Comparison of ENCODE assay signal across 6 cellular contexts in the genomic region with DNA sequence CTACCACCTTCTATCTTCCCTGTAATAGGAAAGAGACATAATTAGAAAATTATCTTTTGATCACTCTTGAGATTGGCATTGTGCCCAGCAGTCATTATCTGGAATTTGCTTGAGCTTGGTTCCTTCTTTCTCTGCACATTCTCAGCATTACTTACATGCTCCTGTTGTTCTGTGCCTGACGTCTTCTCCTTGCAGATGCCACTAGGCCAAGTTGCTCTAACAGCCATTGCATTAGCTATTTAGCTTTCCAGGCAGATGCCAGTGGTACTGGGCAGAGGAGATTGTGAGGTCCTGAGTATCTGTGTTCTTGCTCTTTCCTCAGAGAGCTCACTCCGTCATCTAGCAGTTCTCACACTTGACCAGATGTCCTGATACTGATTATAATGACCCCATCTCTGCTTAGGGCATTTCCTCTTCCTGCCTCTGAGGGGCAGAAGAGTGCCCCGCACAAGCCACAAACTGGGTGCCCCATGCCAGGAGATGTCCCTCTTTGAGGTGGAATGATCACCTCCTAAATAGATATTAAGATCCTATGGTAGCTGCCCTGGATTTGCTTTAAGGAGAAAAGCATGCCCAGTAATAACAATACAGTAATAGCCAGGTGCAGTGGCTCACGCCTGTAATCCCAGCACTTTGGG. TPM values are rescaled to one million over a fixed set of nuclear protein-coding genes. Genes with fewer than 3 reads are reported as not detected.
A peak's percentile ranks its signal among the peaks of the same experiment; 100 is the strongest.
DNase-seq lines count a peak whose midpoint lies in the region; ATAC-seq and TF ChIP-seq lines count a peak whose summit lies in the region.

No MANE protein-coding gene starts in this region.

- H3K4me1 Mint-ChIP-seq in activated T-cell treated with anti-CD3 and anti-CD28 coated beads, Interleukin-2, amount 50 U/mL, for 4 hours (ENCODE audit: low read depth) = peaks cover 54% of the 10 kb centered on the region

- no peaks in the 10 kb centered on the region for H3K27me3 ChIP-seq in spleen (replicated peaks in 1 of 7)

- H3K36me3 Mint-ChIP-seq in activated T-cell treated with anti-CD3 and anti-CD28 coated beads, Interleukin-2, amount 50 U/mL, for 4 hours (ENCODE audit: insufficient read depth) = peaks cover 41% of the 10 kb centered on the region

- TF ChIP-seq CTCF in spleen (IDR thresholded peaks at IDR 0.05 in 8 of 11, conservative IDR thresholded peaks at IDR 0.05 in 3 of 11) = peak in 5 of 11 experiments; percentile 31 to 48 (median 42)

- H3K9me3 Mint-ChIP-seq in activated T-cell treated with anti-CD3 and anti-CD28 coated beads, Interleukin-2, amount 50 U/mL, for 4 hours = no peaks in the 10 kb centered on the region

- no peak for DNase-seq in activated T-cell treated with anti-CD3 and anti-CD28 coated beads, Interleukin-2, amount 50 U/mL, for 4 hours
- DNase-seq in activated T-cell treated with anti-CD3 and anti-CD28 coated beads, Interleukin-2, amount 50 U/mL, for 1 hour = no peak
- DNase-seq in spleen = no peak

- intact Hi-C loops in spleen (cut with DNase I; ENCODE audit: low total_unique reads) = no loop called here

- H3K9me3 ChIP-seq in spleen = no peaks in the 10 kb centered on the region

- 47 to 75% (median 57%) methylated on average over 4 of the region's 4 CpGs for WGBS in spleen, 5 donors

- H3K4me3 Mint-ChIP-seq in activated T-cell treated with anti-CD3 and anti-CD28 coated beads, Interleukin-2, amount 50 U/mL, for 4 hours = peak overlapping the region; percentile 35

- TF ChIP-seq POLR2A in spleen (IDR thresholded peaks at IDR 0.05) = no peak

- ATAC-seq in activated T-cell treated with anti-CD3 and anti-CD28 coated beads, Interleukin-2, amount 50 U/mL, for 4 hours = no peak
- no peak for ATAC-seq in GM21526 (IDR thresholded peaks at IDR 0.05; ENCODE audit: low FRiP score, unreplicated experiment)
- no peak for ATAC-seq in HG02885 (IDR thresholded peaks at IDR 0.05; ENCODE audit: poor library complexity, unreplicated experiment)

- H3K27me3 Mint-ChIP-seq in activated T-cell treated with anti-CD3 and anti-CD28 coated beads, Interleukin-2, amount 50 U/mL, for 4 hours (ENCODE audit: low read depth) = no peaks in the 10 kb centered on the region

- H3K27ac ChIP-seq in angular gyrus (ENCODE audit: low read depth, low read length) = peak overlapping the region; percentile 24
- H3K27ac ChIP-seq in spleen = peak overlapping the region in 6 of 8 donors; percentile 66 to 90 (median 76)

- H3K4me1 ChIP-seq in spleen = peaks cover 21 to 77% (median 48%) of the 10 kb centered on the region in 6 donors

- peaks cover 0 to 97% (median 87%) of the 10 kb centered on the region in 6 donors for H3K36me3 ChIP-seq in spleen

- H3K4me3 ChIP-seq in spleen = no peak overlapping the region

RNA-seq across cellular contexts. Expression of gene ARHGAP1, which starts 30.7 kb away (rescaled TPM):
- 10 to 100 TPM; 52.9 to 63.8 (median 53.4) TPM for total RNA-seq in activated T-cell treated with anti-CD3 and anti-CD28 coated beads, Interleukin-2, amount 50 U/mL, for 4 hours
- 100 to 1,000 TPM in 2 of 7 donors, 10 to 100 TPM in 5; 62.5 to 137 (median 88.7) TPM for total RNA-seq in spleen
- 10 to 100 TPM; 13.3 to 26.5 (median 15.5) TPM for polyA plus RNA-seq in spleen

RNA-seq across cellular contexts. Expression of gene ZNF408, which starts 31.1 kb away (rescaled TPM):
- 10 to 100 TPM; 14.2 to 16.9 (median 14.8) TPM for total RNA-seq in activated T-cell treated with anti-CD3 and anti-CD28 coated beads, Interleukin-2, amount 50 U/mL, for 4 hours
- total RNA-seq in spleen = 10 to 100 TPM in 5 of 7 donors, 1 to 10 TPM in 2; 6.9 to 17.4 (median 10.8) TPM
- polyA plus RNA-seq in spleen = 10 to 100 TPM in 1 of 3 donors, 1 to 10 TPM in 2; 4.7 to 10.2 (median 6.1) TPM

RNA-seq across cellular contexts. Expression of gene F2, which starts 49.3 kb away (rescaled TPM):
- under 1 TPM; 0.40 to 0.81 (median 0.41) TPM for total RNA-seq in activated T-cell treated with anti-CD3 and anti-CD28 coated beads, Interleukin-2, amount 50 U/mL, for 4 hours
- total RNA-seq in spleen = under 1 TPM in 2 of 7 donors, not detected in 5; 0.23 to 0.33 TPM
- under 1 TPM in 1 of 3 donors, not detected in 2; 0.03 TPM for polyA plus RNA-seq in spleen

RNA-seq across cellular contexts. Expression of gene ATG13, which starts 52.4 kb away (rescaled TPM):
- total RNA-seq in activated T-cell treated with anti-CD3 and anti-CD28 coated beads, Interleukin-2, amount 50 U/mL, for 4 hours = 10 to 100 TPM; 47.4 to 54.8 (median 53.1) TPM
- 100 to 1,000 TPM in 2 of 7 donors, 10 to 100 TPM in 5; 65.4 to 111 (median 88.7) TPM for total RNA-seq in spleen
- 10 to 100 TPM; 14.9 to 33.9 (median 15.7) TPM for polyA plus RNA-seq in spleen

RNA-seq across cellular contexts. Expression of gene HARBI1, which starts 52.7 kb away (rescaled TPM):
- 1 to 10 TPM; 5.5 to 8.1 (median 5.7) TPM for total RNA-seq in activated T-cell treated with anti-CD3 and anti-CD28 coated beads, Interleukin-2, amount 50 U/mL, for 4 hours
- 1 to 10 TPM; 3.2 to 5.6 (median 4.4) TPM for total RNA-seq in spleen
- 1 to 10 TPM; 1.4 to 3.4 (median 2.1) TPM for polyA plus RNA-seq in spleen
